Comparison of ENCODE assay signal across 8 cellular contexts in genomic region chr3:170563712-170564423, GRCh38. TPM values are rescaled to one million over a fixed set of nuclear protein-coding genes. Genes with fewer than 3 reads are reported as not detected.
A peak's percentile ranks its signal among the peaks of the same experiment; 100 is the strongest.
DNase-seq lines count a peak whose midpoint lies in the region; ATAC-seq and TF ChIP-seq lines count a peak whose summit lies in the region.

No MANE protein-coding gene starts in this region.

- peak overlapping the region; percentile 3 for H3K27ac Mint-ChIP-seq in activated CD4-positive, alpha-beta memory T cell treated with anti-CD3 and anti-CD28 coated beads, Interleukin-2, amount 10 ng/mL, durations not matched to agents 7 days and 5 days

- peaks cover 29% of the 10 kb centered on the region for H3K4me1 Mint-ChIP-seq in activated CD4-positive, alpha-beta memory T cell treated with anti-CD3 and anti-CD28 coated beads, Interleukin-2, amount 10 ng/mL, durations not matched to agents 7 days and 5 days

- H3K27me3 ChIP-seq in Peyer's patch: no peaks in the 10 kb centered on the region

- peaks cover 24% of the 10 kb centered on the region for H3K27me3 Mint-ChIP-seq in activated CD4-positive, alpha-beta memory T cell treated with anti-CD3 and anti-CD28 coated beads, Interleukin-2, amount 10 ng/mL, durations not matched to agents 7 days and 5 days

- no peaks in the 10 kb centered on the region for H3K36me3 ChIP-seq in Peyer's patch

- no peaks in the 10 kb centered on the region for H3K9me3 Mint-ChIP-seq in activated CD4-positive, alpha-beta memory T cell treated with anti-CD3 and anti-CD28 coated beads, Interleukin-2, amount 10 ng/mL, durations not matched to agents 7 days and 5 days

- ATAC-seq in GM19455 (IDR thresholded peaks at IDR 0.05; ENCODE audit: unreplicated experiment) (peak; percentile 80), HG03378 (IDR thresholded peaks at IDR 0.05; ENCODE audit: unreplicated experiment) (peak; percentile 95)

- H3K4me1 ChIP-seq in Peyer's patch: no peaks in the 10 kb centered on the region

- no peak overlapping the region for H3K4me3 Mint-ChIP-seq in activated CD4-positive, alpha-beta memory T cell treated with anti-CD3 and anti-CD28 coated beads, Interleukin-2, amount 10 ng/mL, durations not matched to agents 7 days and 5 days

- TF ChIP-seq POLR2A in Peyer's patch (IDR thresholded peaks at IDR 0.05): no peak

- H3K9me3 ChIP-seq in Peyer's patch: no peaks in the 10 kb centered on the region

- H3K27ac ChIP-seq in Peyer's patch: no peak overlapping the region

- POLR2A ChIA-PET in activated CD4-positive, alpha-beta memory T cell treated with anti-CD3 and anti-CD28 coated beads, Interleukin-2, amount 10 ng/mL, durations not matched to agents 7 days and 5 days (lab: Charles Lee): interaction anchor here (0.7 to 1.3 kb wide), 2 partner anchors 11 to 33 kb away, joined by 3 read pairs; no protein-coding TSS in a partner anchor

- CTCF ChIA-PET in activated CD4-positive, alpha-beta memory T cell treated with anti-CD3 and anti-CD28 coated beads, Interleukin-2, amount 10 ng/mL, durations not matched to agents 7 days and 5 days (lab: Charles Lee): interaction anchor here (0.7 kb wide), 1 partner anchor 246 kb away, joined by 3 read pairs; no protein-coding TSS in a partner anchor

- TF ChIP-seq CTCF in Peyer's patch (IDR thresholded peaks at IDR 0.05): no peak

- DNase-seq in ELR (ENCODE audit: low read depth) (peak; percentile 87), skeletal muscle cell (ENCODE audit: low read depth) (peak; percentile 30), superior temporal gyrus (ENCODE audit: extremely low spot score) (no peak), HuH-7 (ENCODE audit: low spot score) (no peak), Peyer's patch (no peak)
- peak; percentile 28 for DNase-seq in activated CD4-positive, alpha-beta memory T cell treated with anti-CD3 and anti-CD28 coated beads, Interleukin-2, amount 10 ng/mL, durations not matched to agents 7 days and 5 days

- H3K36me3 Mint-ChIP-seq in activated CD4-positive, alpha-beta memory T cell treated with anti-CD3 and anti-CD28 coated beads, Interleukin-2, amount 10 ng/mL, durations not matched to agents 7 days and 5 days (ENCODE audit: low read depth): no peaks in the 10 kb centered on the region

- H3K4me3 ChIP-seq in skeletal muscle cell (ENCODE audit: low read depth, low read length) (no peak overlapping the region), Peyer's patch (no peak overlapping the region)

RNA-seq across cellular contexts. Expression of gene SLC7A14, which starts 22.0 kb away (rescaled TPM):
- total RNA-seq in activated CD4-positive, alpha-beta memory T cell treated with anti-CD3 and anti-CD28 coated beads, Interleukin-2, amount 10 ng/mL, durations not matched to agents 7 days and 5 days: not detected
- under 1 TPM in 3 of 4 donors, not detected in 1; 0.18 to 0.40 (median 0.38) TPM for total RNA-seq in Peyer's patch

Comparison
In these comparisons a context has a peak if more than half of its experiments do, and no peak if none do; other contexts are left out.
1. DNase-seq: peak in ELR (single experiment), activated CD4-positive, alpha-beta memory T cell treated with anti-CD3 and anti-CD28 coated beads, Interleukin-2, amount 10 ng/mL, durations not matched to agents 7 days and 5 days (single experiment) and skeletal muscle cell (single experiment); none in superior temporal gyrus (single experiment), HuH-7 (single experiment) and Peyer's patch (0 of 3).